In the genomic region with DNA sequence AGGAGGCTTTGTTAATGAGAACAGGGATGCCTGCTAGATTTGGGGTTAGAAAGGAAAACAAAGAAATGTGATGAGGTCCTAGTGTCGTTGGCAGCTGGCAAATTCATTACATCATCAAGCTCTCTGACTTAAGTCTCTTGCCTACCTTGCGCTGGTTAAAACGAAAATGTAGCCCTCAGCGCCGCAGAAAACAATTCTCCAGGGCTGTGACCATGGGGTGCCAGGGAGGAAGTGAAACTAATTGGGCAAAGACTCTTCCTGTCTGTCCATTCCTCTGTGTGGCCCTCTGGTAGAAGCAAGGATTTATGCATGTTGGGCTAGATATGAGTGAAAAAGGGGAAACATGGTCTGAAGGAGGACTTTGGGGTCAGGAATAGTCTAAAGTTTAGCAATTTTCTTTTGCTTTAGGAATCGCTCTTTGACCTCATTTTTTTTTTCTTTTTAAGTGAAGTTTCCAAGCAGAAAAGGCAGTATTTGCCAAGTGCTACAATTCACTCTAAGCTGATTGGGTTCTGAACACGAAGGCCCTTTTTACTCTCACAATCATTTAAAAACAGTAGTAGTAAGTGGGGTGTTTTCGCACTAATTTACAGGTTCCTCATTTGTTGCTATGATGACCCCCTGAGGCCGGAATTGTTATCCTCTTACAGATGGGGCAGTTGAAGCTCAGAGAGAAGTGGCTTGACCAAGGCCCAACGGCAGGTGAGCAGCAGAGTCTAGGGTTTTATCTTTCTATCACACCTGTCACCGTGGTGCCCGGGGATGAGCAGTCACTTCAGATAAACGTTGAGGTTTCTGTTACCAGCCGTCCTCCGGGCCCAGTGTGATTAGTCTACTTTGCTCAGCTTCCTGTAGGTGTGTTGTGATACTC, we compare ENCODE assay signal across 9 cellular contexts. TPM values are rescaled to one million over a fixed set of nuclear protein-coding genes. Genes with fewer than 3 reads are reported as not detected.
DNase-seq lines count a peak whose midpoint lies in the region; ATAC-seq lines count a peak whose summit lies in the region.
"Had no signal": no experiment of that assay in that cellular context is flagged by ENCODE, and none has a peak within 500 bp of the region (broad histone marks: within the 10 kb centered on the region; RNA-seq: fewer than 3 reads in every experiment).

No MANE protein-coding gene starts in this region.

- peaks cover 8% of the 10 kb centered on the region for H3K9me3 Mint-ChIP-seq in T-helper 1 cell treated with Interleukin-12 subunit alpha and Interleukin-12 subunit beta and Interleukin-4 antibody, amounts not matched to agents 30 μg/mL and 1 μg/mL, for 36 hours

- H3K4me1 Mint-ChIP-seq in T-helper 1 cell treated with Interleukin-12 subunit alpha and Interleukin-12 subunit beta and Interleukin-4 antibody, amounts not matched to agents 30 μg/mL and 1 μg/mL, for 36 hours (ENCODE audit: low read depth): peaks cover 74% of the 10 kb centered on the region

- H3K4me3 Mint-ChIP-seq in T-helper 1 cell treated with Interleukin-12 subunit alpha and Interleukin-12 subunit beta and Interleukin-4 antibody, amounts not matched to agents 30 μg/mL and 1 μg/mL, for 36 hours: peak overlapping the region; percentile 70

- peak; percentile 75 for DNase-seq in stimulated activated CD8-positive, alpha-beta memory T cell treated with anti-CD3 and anti-CD28 coated beads, Interleukin-4, amount 100 ng/mL, for 48 hours
- no peak for DNase-seq in NCI-H128 (lab: John Stamatoyannopoulos, UW; ENCODE audit: unreplicated experiment)
- DNase-seq in DMS 273 (lab: John Stamatoyannopoulos, UW; ENCODE audit: unreplicated experiment): no peak
- no peak for DNase-seq in superior temporal gyrus (ENCODE audit: extremely low spot score)

- no peaks in the 10 kb centered on the region for H3K27me3 Mint-ChIP-seq in T-helper 1 cell treated with Interleukin-12 subunit alpha and Interleukin-12 subunit beta and Interleukin-4 antibody, amounts not matched to agents 30 μg/mL and 1 μg/mL, for 36 hours (ENCODE audit: low read depth)

- H3K36me3 Mint-ChIP-seq in T-helper 1 cell treated with Interleukin-12 subunit alpha and Interleukin-12 subunit beta and Interleukin-4 antibody, amounts not matched to agents 30 μg/mL and 1 μg/mL, for 36 hours (ENCODE audit: low read depth): peaks cover 12% of the 10 kb centered on the region

- ATAC-seq in GM21447 (IDR thresholded peaks at IDR 0.05; ENCODE audit: unreplicated experiment) (peak; percentile 38), esophagus mucosa (peak; percentile 21), HG02884 (IDR thresholded peaks at IDR 0.05; ENCODE audit: unreplicated experiment) (no peak)

- H3K27ac Mint-ChIP-seq in T-helper 1 cell treated with Interleukin-12 subunit alpha and Interleukin-12 subunit beta and Interleukin-4 antibody, amounts not matched to agents 30 μg/mL and 1 μg/mL, for 36 hours: peak overlapping the region; percentile 91

RNA-seq across cellular contexts. Expression of a gene that starts 27.3 kb away (rescaled TPM):
- total RNA-seq in esophagus mucosa: not detected
- total RNA-seq: SJSA1 had no signal
